ENCODE assay signal across 25 cellular contexts in genomic region chr20:16929756-16930155, GRCh38.
A peak's percentile ranks its signal among the peaks of the same experiment; 100 is the strongest.
DNase-seq lines count a peak whose midpoint lies in the region; ATAC-seq and TF ChIP-seq lines count a peak whose summit lies in the region.
"Had no signal": no experiment of that assay in that cellular context is flagged by ENCODE, and none has a peak within 500 bp of the region (broad histone marks: within the 10 kb centered on the region; RNA-seq: fewer than 3 reads in every experiment).

No MANE protein-coding gene starts in this region.

- H3K36me3 ChIP-seq in WERI-Rb-1: no peaks in the 10 kb centered on the region
- H3K36me3 ChIP-seq in fibroblast of lung (ENCODE audit: control insufficient read depth, insufficient read depth, low read length): no peaks in the 10 kb centered on the region
- H3K36me3 ChIP-seq in skeletal muscle satellite cell (ENCODE audit: insufficient read depth, low read length): no peaks in the 10 kb centered on the region
- H3K36me3 ChIP-seq: spleen, suprapubic skin, uterus had no signal

- H3K9ac ChIP-seq in fibroblast of lung (ENCODE audit: insufficient read depth, low read length) (no peak overlapping the region), skeletal muscle satellite cell (ENCODE audit: low read depth, low read length) (no peak overlapping the region)

- no peaks in the 10 kb centered on the region for H3K9me3 ChIP-seq in WERI-Rb-1 (ENCODE audit: severe bottlenecking)
- no peaks in the 10 kb centered on the region for H3K9me3 ChIP-seq in fibroblast of lung (ENCODE audit: control insufficient read depth, insufficient read depth, low read depth, low read length)
- H3K9me3 ChIP-seq in skeletal muscle satellite cell (replicated peaks; ENCODE audit: low read length): no peaks in the 10 kb centered on the region
- H3K9me3 ChIP-seq: psoas muscle, suprapubic skin, uterus had no signal

- no peak overlapping the region for H2AFZ ChIP-seq in fibroblast of lung (ENCODE audit: low read length)
- H2AFZ ChIP-seq: GM23338 had no signal

- DNase-seq in ELR (ENCODE audit: low read depth) (peak; percentile 1), WERI-Rb-1 (no peak), fibroblast of lung (ENCODE audit: low read depth in 2 of 2) (peak in 1 of 2 donors; percentile 81), NCI-H774 (lab: John Stamatoyannopoulos, UW) (no peak), amniotic stem cell (lab: John Stamatoyannopoulos, UW) (no peak)
- DNase-seq: activated CD4-positive, alpha-beta T cell treated with anti-CD3 and anti-CD28 coated beads for 36 hours; activated CD8-positive, alpha-beta memory T cell treated with anti-CD3 and anti-CD28 coated beads for 24 hours; activated gamma-delta T cell; activated T-cell treated with anti-CD3 and anti-CD28 coated beads, Interleukin-2, amount 50 U/mL, for 1 hour; CD4-positive, alpha-beta T cell; dermis blood vessel endothelial cell; kidney glomerular epithelial cell; NCI-H1436 treated with DMSO at 0.1 percent for 48 hours; NK-92 treated with Interleukin-12 subunit alpha and Interleukin-12 subunit beta, amount 100 ng/mL, for 24 hours; psoas muscle; spleen; stimulated activated CD4-positive, alpha-beta T cell treated with anti-CD3 and anti-CD28 coated beads, Interleukin-2, amount 100 ng/mL, for 48 hours; uterus had no signal

- ATAC-seq in GM19023 (IDR thresholded peaks at IDR 0.05; ENCODE audit: unreplicated experiment) (no peak), HG03520 (IDR thresholded peaks at IDR 0.05; ENCODE audit: unreplicated experiment) (no peak)
- ATAC-seq: activated CD4-positive, alpha-beta T cell treated with anti-CD3 and anti-CD28 coated beads for 36 hours; GM23338; Panc1; psoas muscle; stimulated activated memory B cell treated with anti-CD40 and anti-IgM and Interleukin-4, amounts not matched to agents 10 μg/mL and 1 μg/mL and 100 μg/mL, for 72 hours had no signal

- TF ChIP-seq CTCF in WERI-Rb-1 (IDR thresholded peaks at IDR 0.05; ENCODE audit: low read depth, low read length): no peak
- TF ChIP-seq CTCF in fibroblast of lung (conservative IDR thresholded peaks at IDR 0.05 in 1 of 2, IDR thresholded peaks at IDR 0.05 in 1 of 2; ENCODE audit: low read depth in 1 of 2, low read length in 2 of 2): no peak

- H3K4me1 ChIP-seq in fibroblast of lung (ENCODE audit: control insufficient read depth, extremely low read depth, insufficient read depth, low read length) (no peaks in the 10 kb centered on the region), skeletal muscle satellite cell (ENCODE audit: control insufficient read depth, insufficient read depth, low read length) (peaks cover 17% of the 10 kb centered on the region)
- H3K4me1 ChIP-seq: psoas muscle, spleen, suprapubic skin, uterus had no signal

- H3K4me3 ChIP-seq in WERI-Rb-1 (ENCODE audit: low read depth, low read length) (no peak overlapping the region), fibroblast of lung (replicated peaks in 1 of 4; ENCODE audit: control extremely low read depth in 1 of 4, insufficient read depth in 1 of 4, low read depth in 3 of 4, low read length in 4 of 4) (no peak overlapping the region), skeletal muscle satellite cell (ENCODE audit: low read length) (no peak overlapping the region)
- H3K4me3 ChIP-seq: GM23338, psoas muscle, spleen, suprapubic skin, uterus had no signal

- H3K4me2 ChIP-seq in fibroblast of lung (ENCODE audit: extremely low read depth, insufficient read depth, low read length) (peak overlapping the region; percentile 59), skeletal muscle satellite cell (ENCODE audit: low read length) (peak overlapping the region; percentile 50)
- H3K4me2 ChIP-seq: GM23338 had no signal

- no peaks in the 10 kb centered on the region for H3K79me2 ChIP-seq in fibroblast of lung (ENCODE audit: control insufficient read depth, insufficient read depth, low read length)

- no peaks in the 10 kb centered on the region for H4K20me1 ChIP-seq in fibroblast of lung (ENCODE audit: control insufficient read depth, extremely low read depth, insufficient read depth, low read length)

- H3K27me3 ChIP-seq in WERI-Rb-1 (ENCODE audit: insufficient read depth, low read depth, severe bottlenecking) (no peaks in the 10 kb centered on the region), fibroblast of lung (ENCODE audit: control insufficient read depth, insufficient read depth, low read length) (no peaks in the 10 kb centered on the region), skeletal muscle satellite cell (ENCODE audit: control insufficient read depth, insufficient read depth, low read length) (no peaks in the 10 kb centered on the region)
- H3K27me3 ChIP-seq: spleen, suprapubic skin, uterus had no signal

- peak overlapping the region; percentile 53 for H3K27ac ChIP-seq in WERI-Rb-1
- H3K27ac ChIP-seq in fibroblast of lung (ENCODE audit: insufficient read depth, low read length): no peak overlapping the region
- H3K27ac ChIP-seq: psoas muscle, spleen, suprapubic skin, uterus had no signal
